In genomic region chr11:119666463-119667131, GRCh38 we compare ENCODE assay signal across 8 cellular contexts.
DNase-seq lines count a peak whose midpoint lies in the region; ATAC-seq and TF ChIP-seq lines count a peak whose summit lies in the region.

No MANE protein-coding gene starts in this region.

- H3F3A ChIP-seq in neural cell (ENCODE audit: insufficient read depth, low read length, poor library complexity, severe bottlenecking): no peaks in the 10 kb centered on the region

- H3K4me1 Mint-ChIP-seq in CD14-positive monocyte: peaks cover 5% of the 10 kb centered on the region

- H3K27ac Mint-ChIP-seq in CD14-positive monocyte: no peak overlapping the region

- no peak overlapping the region for H3K4me3 Mint-ChIP-seq in CD14-positive monocyte

- H3K27me3 ChIP-seq in neural cell (ENCODE audit: insufficient read depth, low read depth, low read length): no peaks in the 10 kb centered on the region

- no peaks in the 10 kb centered on the region for H4K20me1 ChIP-seq in neural cell (ENCODE audit: insufficient read depth)

- no peaks in the 10 kb centered on the region for H3K36me3 ChIP-seq in neural cell (ENCODE audit: insufficient read depth, low read length)

- no peak overlapping the region for H2AFZ ChIP-seq in neural cell (ENCODE audit: low read depth, low read length)

- H3K9me3 ChIP-seq in neural cell (ENCODE audit: low read length): no peaks in the 10 kb centered on the region

- H3K4me2 ChIP-seq in neural cell (ENCODE audit: low read length): no peak overlapping the region

- TF ChIP-seq RAD21 in neural cell (conservative IDR thresholded peaks at IDR 0.05): peak; percentile 99

- peaks cover 11 to 14% of the 10 kb centered on the region in 2 donors for H3K36me3 Mint-ChIP-seq in CD14-positive monocyte

- H3K27ac ChIP-seq in neural cell (ENCODE audit: low read length): no peak overlapping the region

- DNase-seq in CD14-positive monocyte (ENCODE audit: low spot score): peak; percentile 76
- peak; percentile 65 for DNase-seq in RKO (ENCODE audit: low spot score)
- DNase-seq in activated T-helper 9 cell treated with anti-CD3 and anti-CD28 coated beads, Interleukin-2, amount 50 U/mL, for 16 hours (ENCODE audit: low read depth): peak; percentile 36
- peak; percentile 66 for DNase-seq in fibroblast of villous mesenchyme (ENCODE audit: low read depth)
- DNase-seq in superior temporal gyrus (ENCODE audit: extremely low spot score): peak; percentile 94

- no peaks in the 10 kb centered on the region for H3K9me2 ChIP-seq in neural cell (ENCODE audit: insufficient read depth, low read length)

- ATAC-seq in GM19043 (IDR thresholded peaks at IDR 0.05; ENCODE audit: low read depth, unreplicated experiment): peak; percentile 80
- peak; percentile 81 for ATAC-seq in HG03432 (IDR thresholded peaks at IDR 0.05; ENCODE audit: unreplicated experiment)

- H3K27me3 Mint-ChIP-seq in CD14-positive monocyte (ENCODE audit: low read depth in 3 of 3): peaks cover 0 to 9% (median 1%) of the 10 kb centered on the region in 3 donors

- TF ChIP-seq CTCF in CD14-positive monocyte (IDR thresholded peaks at IDR 0.05) (peak; percentile 96), fibroblast of villous mesenchyme (IDR thresholded peaks at IDR 0.05; ENCODE audit: insufficient read depth, low read depth, low read length) (peak; percentile 97), neural cell (IDR thresholded peaks at IDR 0.05; ENCODE audit: poor library complexity, severe bottlenecking) (peak; percentile 97)

- TF ChIP-seq EP300 in neural cell (conservative IDR thresholded peaks at IDR 0.05; ENCODE audit: poor library complexity, severe bottlenecking): no peak

- no peak overlapping the region for H3K9ac ChIP-seq in neural cell (ENCODE audit: low read length)

- H3K79me2 ChIP-seq in neural cell (replicated peaks; ENCODE audit: insufficient read depth, low read length): no peaks in the 10 kb centered on the region

- intact Hi-C loops in CD14-positive monocyte (cut with micrococcal nuclease): loop anchor here (1.0 to 5.0 kb wide), 5 partner anchors 62 to 442 kb away; partner anchors contain the start of gene NECTIN1 (in 2 of the 2)

- no peaks in the 10 kb centered on the region for H3K9me3 Mint-ChIP-seq in CD14-positive monocyte

- H3K4me3 ChIP-seq in fibroblast of villous mesenchyme (ENCODE audit: low read depth, low read length): no peak overlapping the region
- no peak overlapping the region for H3K4me3 ChIP-seq in neural cell (ENCODE audit: low read length)

TF ChIP-seq in neural cell, 6 proteins besides CTCF, POLR2A, EP300 and RAD21:
- TF ChIP-seq MXI1 (conservative IDR thresholded peaks at IDR 0.05; ENCODE audit: poor library complexity, severe bottlenecking): no peak
- no peak for TF ChIP-seq EZH2 (IDR thresholded peaks at IDR 0.05; ENCODE audit: borderline replicate concordance, insufficient read depth, low read length, poor library complexity, severe bottlenecking)
- TF ChIP-seq SMC3 (conservative IDR thresholded peaks at IDR 0.05; ENCODE audit: poor library complexity): peak; percentile 100
- TF ChIP-seq TAF1 (IDR thresholded peaks at IDR 0.05; ENCODE audit: low read depth): no peak
- TF ChIP-seq POLR2AphosphoS5 (IDR thresholded peaks at IDR 0.05): no peak
- TF ChIP-seq REST (IDR thresholded peaks at IDR 0.05; ENCODE audit: borderline replicate concordance): no peak

Comparison
In these comparisons a context has a peak if more than half of its experiments do, and no peak if none do; other contexts are left out.
1. DNase-seq: peak in every context shown above with its lines; median percentile 94 in superior temporal gyrus; 76 in CD14-positive monocyte; 66 in fibroblast of villous mesenchyme; 65 in RKO; 36 in activated T-helper 9 cell treated with anti-CD3 and anti-CD28 coated beads, Interleukin-2, amount 50 U/mL, for 16 hours.